Comparison of ENCODE assay signal across 1 cellular context in the genomic region with DNA sequence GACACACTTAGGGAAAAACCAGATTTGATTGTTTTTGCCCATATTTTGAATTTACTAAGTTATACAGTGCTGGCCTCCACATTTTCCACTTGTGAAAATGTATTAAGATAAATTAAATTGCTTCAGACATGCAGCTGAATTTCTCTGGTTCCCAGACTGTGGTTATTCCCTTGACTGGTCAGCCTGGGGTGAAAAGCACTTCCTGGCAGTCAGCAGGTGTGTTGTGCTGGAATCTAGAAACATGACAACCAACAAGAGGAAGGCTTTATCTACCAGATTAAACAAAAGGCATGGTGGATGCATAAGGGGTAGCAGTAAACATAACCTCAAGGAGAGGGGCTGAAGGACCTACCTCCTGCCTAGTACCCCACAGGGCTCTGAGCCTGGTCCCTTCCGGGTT.
TF ChIP-seq lines count a peak whose summit lies in the region.

No MANE protein-coding gene starts in this region.

TF ChIP-seq in GM23338, 12 proteins besides CTCF, POLR2A, EP300 and RAD21 (continued from another document):
- TF ChIP-seq, protein P1, sequence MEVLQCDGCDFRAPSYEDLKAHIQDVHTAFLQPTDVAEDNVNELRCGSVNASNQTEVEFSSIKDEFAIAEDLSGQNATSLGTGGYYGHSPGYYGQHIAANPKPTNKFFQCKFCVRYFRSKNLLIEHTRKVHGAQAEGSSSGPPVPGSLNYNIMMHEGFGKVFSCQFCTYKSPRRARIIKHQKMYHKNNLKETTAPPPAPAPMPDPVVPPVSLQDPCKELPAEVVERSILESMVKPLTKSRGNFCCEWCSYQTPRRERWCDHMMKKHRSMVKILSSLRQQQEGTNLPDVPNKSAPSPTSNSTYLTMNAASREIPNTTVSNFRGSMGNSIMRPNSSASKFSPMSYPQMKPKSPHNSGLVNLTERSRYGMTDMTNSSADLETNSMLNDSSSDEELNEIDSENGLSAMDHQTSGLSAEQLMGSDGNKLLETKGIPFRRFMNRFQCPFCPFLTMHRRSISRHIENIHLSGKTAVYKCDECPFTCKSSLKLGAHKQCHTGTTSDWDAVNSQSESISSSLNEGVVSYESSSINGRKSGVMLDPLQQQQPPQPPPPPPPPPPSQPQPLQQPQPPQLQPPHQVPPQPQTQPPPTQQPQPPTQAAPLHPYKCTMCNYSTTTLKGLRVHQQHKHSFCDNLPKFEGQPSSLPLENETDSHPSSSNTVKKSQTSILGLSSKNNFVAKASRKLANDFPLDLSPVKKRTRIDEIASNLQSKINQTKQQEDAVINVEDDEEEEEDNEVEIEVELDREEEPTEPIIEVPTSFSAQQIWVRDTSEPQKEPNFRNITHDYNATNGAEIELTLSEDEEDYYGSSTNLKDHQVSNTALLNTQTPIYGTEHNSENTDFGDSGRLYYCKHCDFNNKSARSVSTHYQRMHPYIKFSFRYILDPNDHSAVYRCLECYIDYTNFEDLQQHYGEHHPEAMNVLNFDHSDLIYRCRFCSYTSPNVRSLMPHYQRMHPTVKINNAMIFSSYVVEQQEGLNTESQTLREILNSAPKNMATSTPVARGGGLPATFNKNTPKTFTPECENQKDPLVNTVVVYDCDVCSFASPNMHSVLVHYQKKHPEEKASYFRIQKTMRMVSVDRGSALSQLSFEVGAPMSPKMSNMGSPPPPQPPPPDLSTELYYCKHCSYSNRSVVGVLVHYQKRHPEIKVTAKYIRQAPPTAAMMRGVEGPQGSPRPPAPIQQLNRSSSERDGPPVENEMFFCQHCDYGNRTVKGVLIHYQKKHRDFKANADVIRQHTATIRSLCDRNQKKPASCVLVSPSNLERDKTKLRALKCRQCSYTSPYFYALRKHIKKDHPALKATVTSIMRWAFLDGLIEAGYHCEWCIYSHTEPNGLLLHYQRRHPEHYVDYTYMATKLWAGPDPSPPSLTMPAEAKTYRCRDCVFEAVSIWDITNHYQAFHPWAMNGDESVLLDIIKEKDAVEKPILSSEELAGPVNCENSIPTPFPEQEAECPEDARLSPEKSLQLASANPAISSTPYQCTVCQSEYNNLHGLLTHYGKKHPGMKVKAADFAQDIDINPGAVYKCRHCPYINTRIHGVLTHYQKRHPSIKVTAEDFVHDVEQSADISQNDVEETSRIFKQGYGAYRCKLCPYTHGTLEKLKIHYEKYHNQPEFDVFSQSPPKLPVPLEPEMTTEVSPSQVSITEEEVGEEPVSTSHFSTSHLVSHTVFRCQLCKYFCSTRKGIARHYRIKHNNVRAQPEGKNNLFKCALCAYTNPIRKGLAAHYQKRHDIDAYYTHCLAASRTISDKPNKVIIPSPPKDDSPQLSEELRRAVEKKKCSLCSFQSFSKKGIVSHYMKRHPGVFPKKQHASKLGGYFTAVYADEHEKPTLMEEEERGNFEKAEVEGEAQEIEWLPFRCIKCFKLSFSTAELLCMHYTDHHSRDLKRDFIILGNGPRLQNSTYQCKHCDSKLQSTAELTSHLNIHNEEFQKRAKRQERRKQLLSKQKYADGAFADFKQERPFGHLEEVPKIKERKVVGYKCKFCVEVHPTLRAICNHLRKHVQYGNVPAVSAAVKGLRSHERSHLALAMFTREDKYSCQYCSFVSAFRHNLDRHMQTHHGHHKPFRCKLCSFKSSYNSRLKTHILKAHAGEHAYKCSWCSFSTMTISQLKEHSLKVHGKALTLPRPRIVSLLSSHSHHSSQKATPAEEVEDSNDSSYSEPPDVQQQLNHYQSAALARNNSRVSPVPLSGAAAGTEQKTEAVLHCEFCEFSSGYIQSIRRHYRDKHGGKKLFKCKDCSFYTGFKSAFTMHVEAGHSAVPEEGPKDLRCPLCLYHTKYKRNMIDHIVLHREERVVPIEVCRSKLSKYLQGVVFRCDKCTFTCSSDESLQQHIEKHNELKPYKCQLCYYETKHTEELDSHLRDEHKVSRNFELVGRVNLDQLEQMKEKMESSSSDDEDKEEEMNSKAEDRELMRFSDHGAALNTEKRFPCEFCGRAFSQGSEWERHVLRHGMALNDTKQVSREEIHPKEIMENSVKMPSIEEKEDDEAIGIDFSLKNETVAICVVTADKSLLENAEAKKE (CRISPR knock-in tag; IDR thresholded peaks at IDR 0.05): no peak
- no peak for TF ChIP-seq POLR2AphosphoS5 (IDR thresholded peaks at IDR 0.05; ENCODE audit: low read depth)
TF ChIP-seq in GM23338: peak in this region for 0.
